In the genomic region with DNA sequence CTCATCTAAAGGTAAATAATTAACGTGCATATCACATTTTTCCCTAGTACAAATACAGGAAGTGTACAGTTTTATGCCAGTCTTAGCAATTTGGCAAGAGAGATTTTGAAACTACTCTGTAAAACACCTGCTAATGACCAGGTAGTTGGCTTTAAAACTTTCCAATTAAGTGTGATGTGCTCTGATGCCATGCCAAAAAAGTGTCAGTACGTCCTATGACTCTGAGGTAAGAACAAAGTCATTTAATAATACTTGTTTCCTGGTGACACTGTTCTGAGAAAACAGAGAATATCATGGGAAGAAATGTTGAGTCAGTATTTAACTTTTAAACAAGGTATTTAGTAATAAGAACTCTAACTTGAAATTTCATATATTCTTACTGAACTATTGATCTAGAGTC, we compare ENCODE assay signal across 13 cellular contexts. TPM values are rescaled to one million over a fixed set of nuclear protein-coding genes. Genes with fewer than 3 reads are reported as not detected.
DNase-seq lines count a peak whose midpoint lies in the region; ATAC-seq, FAIRE-seq and TF ChIP-seq lines count a peak whose summit lies in the region.
"Had no signal": no experiment of that assay in that cellular context is flagged by ENCODE, and none has a peak within 500 bp of the region (broad histone marks: within the 10 kb centered on the region; RNA-seq: fewer than 3 reads in every experiment).

No MANE protein-coding gene starts in this region.

- no peak overlapping the region for H2AFZ ChIP-seq in OCI-LY7 (ENCODE audit: low read length)

- peaks cover 98% of the 10 kb centered on the region for H3K79me2 ChIP-seq in OCI-LY7 (ENCODE audit: insufficient read depth, low read depth, low read length)

- DNase-seq in ACHN (peak; percentile 56), OCI-LY7 (ENCODE audit: low spot score) (no peak), glomerular visceral epithelial cell (ENCODE audit: extremely low spot score) (peak; percentile 30), activated gamma-delta T cell (lab: John Stamatoyannopoulos, UW) (no peak), tibial nerve (ENCODE audit: low spot score in 2 of 2) (no peak), D721Med (ENCODE audit: insufficient read length, low spot score) (no peak)
- DNase-seq: BE2C, dorsolateral prefrontal cortex, H7, NCI-H226 had no signal

- H3K27ac ChIP-seq in OCI-LY7 (ENCODE audit: low read depth, low read length, poor library complexity, severe bottlenecking) (no peak overlapping the region), tibial nerve (no peak overlapping the region)
- H3K27ac ChIP-seq: dorsolateral prefrontal cortex had no signal

- H3K9me2 ChIP-seq in OCI-LY7 (ENCODE audit: insufficient read depth, low read length), result no peaks in the 10 kb centered on the region

- H3K27me3 ChIP-seq in tibial nerve, result no peaks in the 10 kb centered on the region
- H3K27me3 ChIP-seq: BE2C, dorsolateral prefrontal cortex had no signal

- H3K4me1 ChIP-seq in OCI-LY7 (ENCODE audit: insufficient read depth, low read length, poor library complexity, severe bottlenecking), result peaks cover 12% of the 10 kb centered on the region
- peaks cover 0 to 43% (median 16%) of the 10 kb centered on the region in 4 donors for H3K4me1 ChIP-seq in tibial nerve

- no peak for TF ChIP-seq EP300 in tibial nerve (IDR thresholded peaks at IDR 0.05)

- H3K4me3 ChIP-seq in OCI-LY7 (ENCODE audit: low read depth, low read length, poor library complexity, severe bottlenecking) (no peak overlapping the region), tibial nerve (no peak overlapping the region)
- H3K4me3 ChIP-seq: dorsolateral prefrontal cortex had no signal

- 63 to 65% methylated on average over 2 of the region's 2 CpGs for WGBS in tibial nerve, 2 donors

- TF ChIP-seq CTCF in OCI-LY7 (conservative IDR thresholded peaks at IDR 0.05; ENCODE audit: low read length) (no peak), tibial nerve (IDR thresholded peaks at IDR 0.05) (no peak), D721Med (IDR thresholded peaks at IDR 0.05; ENCODE audit: insufficient read depth, missing control alignments) (no peak)

- POLR2A ChIA-PET in OCI-LY7 (lab: Charles Lee), result no interaction called here

- no peak for FAIRE-seq in D721Med (lab: Jason Lieb, UNC)
- FAIRE-seq: HTR-8/SVneo had no signal

- in situ Hi-C loops in ACHN (cut with HindIII; ENCODE audit: low pct_ligation_motif_present, low pct_unique_long_range_greater_than_20kb, low sequenced_read_pairs), result no loop called here

- H3K9me3 ChIP-seq in OCI-LY7 (ENCODE audit: low read length), result no peaks in the 10 kb centered on the region
- no peaks in the 10 kb centered on the region for H3K9me3 ChIP-seq in tibial nerve
- H3K9me3 ChIP-seq: BE2C had no signal

- CTCF ChIA-PET in OCI-LY7 (lab: Charles Lee; ENCODE audit: unreplicated experiment), result no interaction called here

- BruUV-seq in OCI-LY7 (replicated peaks; lab: Mats Ljungman, UMichigan), result no TSS peak

- peak overlapping the region; percentile 15; the same call in 1 of the 2 replicates for H3K4me2 ChIP-seq in OCI-LY7 (ENCODE audit: low read length)

- H3K36me3 ChIP-seq in OCI-LY7 (ENCODE audit: insufficient read depth, low read length), result peaks cover 3% of the 10 kb centered on the region; the same call in 1 of the 2 replicates
- no peaks in the 10 kb centered on the region for H3K36me3 ChIP-seq in tibial nerve
- H3K36me3 ChIP-seq: BE2C had no signal

- intact Hi-C loops in OCI-LY7 (cut with micrococcal nuclease; ENCODE audit: unreplicated experiment), result no loop called here

- peaks cover 45% of the 10 kb centered on the region for H4K20me1 ChIP-seq in OCI-LY7 (ENCODE audit: insufficient read depth, low read length)

- TF ChIP-seq POLR2A in tibial nerve (IDR thresholded peaks at IDR 0.05), result no peak

- ATAC-seq in GM21423 (IDR thresholded peaks at IDR 0.05; ENCODE audit: unreplicated experiment), result peak; percentile 36
- ATAC-seq in HG02763 (IDR thresholded peaks at IDR 0.05; ENCODE audit: unreplicated experiment), result no peak

RNA-seq across cellular contexts. Expression of a gene that starts 9.6 kb away (rescaled TPM):
- 8.6 and 10.5 TPM in 2 replicates for total RNA-seq in OCI-LY7 (2014; rRNA removed; shearing (Covaris generic))
- total RNA-seq in OCI-LY7 (2022) (26.4 and 28.6 TPM in 2 replicates), tibial nerve (10 to 100 TPM; 29.4 to 33.3 (median 31.7) TPM)

Comparison
In these comparisons a context has a peak if more than half of its experiments do, and no peak if none do; other contexts are left out.
1. DNase-seq: peak in ACHN (single experiment) and glomerular visceral epithelial cell (single experiment); none in OCI-LY7 (single experiment), activated gamma-delta T cell (single experiment), tibial nerve (0 of 2) and D721Med (single experiment).